Comparison of ENCODE assay signal across 8 cellular contexts in the genomic region with DNA sequence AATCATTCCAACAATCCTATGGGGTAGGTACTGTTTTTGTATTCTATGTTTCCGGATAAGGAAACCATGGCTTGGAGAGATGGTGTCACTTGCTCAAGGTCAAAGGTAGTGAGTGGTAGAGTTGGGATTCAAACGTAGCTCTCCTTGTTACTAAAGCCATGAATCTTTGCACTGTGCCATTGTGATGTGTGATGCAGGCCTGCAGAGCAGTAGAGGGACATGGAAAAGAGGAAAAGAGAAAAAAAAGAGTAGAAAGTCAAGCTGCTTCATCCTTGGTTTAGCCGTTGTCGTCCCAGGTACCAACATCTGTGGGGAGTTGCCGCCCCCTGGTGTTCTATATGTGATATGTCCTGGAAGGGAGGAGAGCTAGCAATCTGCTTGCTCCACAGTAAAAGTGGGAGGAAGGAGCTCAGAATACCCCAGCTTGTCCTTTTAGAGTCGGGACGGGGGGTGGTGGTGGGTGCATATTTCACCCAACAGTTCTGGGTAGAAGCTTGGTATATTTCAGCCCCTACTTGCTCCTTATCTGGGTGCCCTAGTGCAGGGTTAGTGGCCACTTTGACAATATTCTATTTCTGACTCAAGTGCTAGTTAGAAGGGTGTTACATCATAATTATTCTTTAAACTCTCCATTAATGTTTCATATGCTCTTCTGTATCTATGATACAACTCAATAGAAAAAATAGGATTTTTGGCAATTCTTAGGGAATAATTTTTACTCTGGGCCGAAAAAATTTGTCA.
DNase-seq lines count a peak whose midpoint lies in the region; ATAC-seq and TF ChIP-seq lines count a peak whose summit lies in the region.

No MANE protein-coding gene starts in this region.

- H3K9me3 ChIP-seq in adipocyte (ENCODE audit: control insufficient read depth, low read length), result no peaks in the 10 kb centered on the region

- TF ChIP-seq CTCF in GM12872 (IDR thresholded peaks at IDR 0.05; ENCODE audit: insufficient read depth, low read depth, low read length), result peak; percentile 77

- DNase-seq in NCI-H1436 treated with DMSO at 0.1 percent for 48 hours (lab: John Stamatoyannopoulos, UW) (peak; percentile 22), T-helper 1 cell (peak; percentile 40 to 71 (median 57)), adipocyte (ENCODE audit: low read depth) (peak; percentile 91), left cardiac atrium (peak; percentile 76), putamen (ENCODE audit: low spot score) (peak; percentile 74)

- ATAC-seq in left cardiac atrium (peak; percentile 87 to 89), GM21737 (IDR thresholded peaks at IDR 0.05; ENCODE audit: unreplicated experiment) (no peak), HG02884 (IDR thresholded peaks at IDR 0.05; ENCODE audit: unreplicated experiment) (no peak)

- intact Hi-C loops in left cardiac atrium (cut with DNase I), result loop anchor here (2.0 to 10.0 kb wide), 4 partner anchors 159 to 299 kb away; no protein-coding TSS in a partner anchor

- H3K27me3 ChIP-seq in adipocyte (replicated peaks; ENCODE audit: control insufficient read depth, insufficient read depth, low read length), result no peaks in the 10 kb centered on the region

- H3K9ac ChIP-seq in adipocyte (ENCODE audit: low read length), result no peak overlapping the region

- H3K36me3 ChIP-seq in adipocyte (ENCODE audit: control insufficient read depth, insufficient read depth, low read length, severe bottlenecking), result no peaks in the 10 kb centered on the region

- H3K4me3 ChIP-seq in adipocyte (ENCODE audit: low read length), result no peak overlapping the region

- H3K4me1 ChIP-seq in adipocyte (ENCODE audit: control insufficient read depth, insufficient read depth, low read length), result no peaks in the 10 kb centered on the region

Comparison
In these comparisons a context has a peak if more than half of its experiments do, and no peak if none do; other contexts are left out.
1. DNase-seq: peak in every context shown above with its lines; median percentile 91 in adipocyte; 76 in left cardiac atrium; 74 in putamen; 57 in T-helper 1 cell; 22 in NCI-H1436 treated with DMSO at 0.1 percent for 48 hours.
2. ATAC-seq: peak in left cardiac atrium (2 of 2); none in GM21737 (single experiment) and HG02884 (single experiment).